ENCODE assay signal across 10 cellular contexts in the genomic region with DNA sequence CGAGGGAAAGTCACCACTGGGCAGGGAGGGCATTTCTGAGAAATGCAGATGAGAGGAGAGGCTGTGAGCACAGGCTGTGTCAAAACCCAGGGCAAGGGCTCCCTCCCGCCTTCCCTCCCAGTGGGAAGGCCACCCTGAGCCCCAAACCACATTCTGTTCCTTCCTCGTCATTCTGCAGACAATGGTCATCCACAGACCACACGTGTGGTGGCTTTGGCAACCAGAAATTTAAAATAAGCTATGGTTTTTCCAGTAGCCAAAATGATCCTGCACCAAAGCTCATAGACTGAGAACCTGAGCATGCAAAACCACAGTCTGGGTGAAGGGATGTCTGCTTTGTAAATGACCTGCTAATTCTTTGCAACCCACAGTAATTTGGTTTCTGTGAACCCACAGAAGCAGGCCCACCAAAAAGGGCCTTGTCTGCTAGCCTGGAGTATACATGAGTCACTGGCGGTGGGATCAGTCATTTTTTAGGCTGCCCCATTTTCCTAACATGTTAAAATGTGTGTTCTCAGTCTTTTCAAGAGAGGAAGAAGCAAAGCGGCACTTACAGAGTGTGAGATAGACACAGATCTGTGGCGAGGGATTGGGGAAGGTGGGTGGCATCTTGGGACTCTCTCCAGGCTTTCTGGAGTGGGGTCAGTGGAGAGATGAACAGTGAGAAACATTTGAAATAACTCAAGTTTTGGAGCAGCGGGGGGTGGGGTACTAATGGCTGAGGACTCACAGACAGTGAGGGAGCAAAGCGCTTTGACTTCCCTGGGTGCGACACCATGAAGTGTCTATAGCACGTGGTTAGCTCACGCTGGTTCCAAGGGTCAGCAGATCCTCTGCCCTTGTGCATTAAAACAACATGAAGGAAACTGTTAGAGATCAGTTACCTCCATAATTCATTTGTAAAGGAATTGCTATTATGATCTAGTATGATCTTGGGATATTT. TPM values are rescaled to one million over a fixed set of nuclear protein-coding genes. Genes with fewer than 3 reads are reported as not detected.
DNase-seq lines count a peak whose midpoint lies in the region; ATAC-seq and TF ChIP-seq lines count a peak whose summit lies in the region.
"Had no signal": no experiment of that assay in that cellular context is flagged by ENCODE, and none has a peak within 500 bp of the region (broad histone marks: within the 10 kb centered on the region; RNA-seq: fewer than 3 reads in every experiment).

No MANE protein-coding gene starts in this region.

- H2BK20ac ChIP-seq in IMR-90 (ENCODE audit: low read depth, low read length) = no peak overlapping the region

- H3K4me3 ChIP-seq in BLaER1 (no peak overlapping the region), IMR-90 (ENCODE audit: insufficient read depth, low read depth, low read length) (no peak overlapping the region), right cardiac atrium (ENCODE audit: low read length) (no peak overlapping the region)
- no peak overlapping the region for H3K4me3 ChIP-seq in effector memory CD4-positive, alpha-beta T cell (ENCODE audit: insufficient read depth, low read depth, low read length, poor library complexity, severe bottlenecking)

- no peaks in the 10 kb centered on the region for H3K27me3 Mint-ChIP-seq in activated CD4-positive, alpha-beta memory T cell treated with anti-CD3 and anti-CD28 coated beads, Interleukin-2, amount 10 ng/mL, durations not matched to agents 7 days and 5 days

- H3K56ac ChIP-seq in IMR-90 (ENCODE audit: extremely low read depth, insufficient read depth, low read length) = no peak overlapping the region

- no peak overlapping the region for H2AK5ac ChIP-seq in IMR-90 (ENCODE audit: low read depth, low read length)

- DNase-seq in IMR-90 (no peak), right cardiac atrium (no peak), hepatic stellate cell (ENCODE audit: low spot score) (no peak)
- DNase-seq in activated CD4-positive, alpha-beta memory T cell treated with anti-CD3 and anti-CD28 coated beads, Interleukin-2, amount 10 ng/mL, durations not matched to agents 7 days and 5 days = peak; percentile 66
- peak; percentile 23 to 63 (median 53) for DNase-seq in effector memory CD4-positive, alpha-beta T cell
- DNase-seq: caudate nucleus had no signal

- H4K91ac ChIP-seq in IMR-90 (ENCODE audit: insufficient read depth, low read depth, low read length) = no peak overlapping the region

- no peak overlapping the region for H2AK9ac ChIP-seq in IMR-90 (replicated peaks; ENCODE audit: low read depth, low read length, poor library complexity)

- H2AFZ ChIP-seq in IMR-90 (replicated peaks; ENCODE audit: low read length, poor library complexity) = peak overlapping the region; percentile 54

- no peaks in the 10 kb centered on the region for H4K20me1 ChIP-seq in BLaER1
- H4K20me1 ChIP-seq in IMR-90 (ENCODE audit: insufficient read depth, low read length) = no peaks in the 10 kb centered on the region

- dilution Hi-C loops in IMR-90 (cut with HindIII; ENCODE audit: low sequenced_read_pairs, unreplicated experiment) = no loop called here

- ATAC-seq in IMR-90 (ENCODE audit: low read depth) (no peak), right cardiac atrium (no peak), HG03442 (IDR thresholded peaks at IDR 0.05; ENCODE audit: unreplicated experiment) (no peak), GM18511 (IDR thresholded peaks at IDR 0.05; ENCODE audit: unreplicated experiment) (no peak)

- no peak for TF ChIP-seq CTCF in IMR-90 (conservative IDR thresholded peaks at IDR 0.05; ENCODE audit: low read depth, low read length)

- H3K9me3 ChIP-seq in BLaER1 = no peaks in the 10 kb centered on the region
- no peaks in the 10 kb centered on the region for H3K9me3 ChIP-seq in IMR-90 (ENCODE audit: control insufficient read depth, insufficient read depth, low read length)
- H3K9me3 ChIP-seq in effector memory CD4-positive, alpha-beta T cell (ENCODE audit: control insufficient read depth, low read length) = no peaks in the 10 kb centered on the region
- no peaks in the 10 kb centered on the region for H3K9me3 ChIP-seq in right cardiac atrium (ENCODE audit: control insufficient read depth, low read length)

- H3K4me2 ChIP-seq in BLaER1 (peak overlapping the region; percentile 93), IMR-90 (ENCODE audit: low read depth, low read length) (no peak overlapping the region)

- H3K27ac ChIP-seq in BLaER1 (peak overlapping the region; percentile 99), IMR-90 (ENCODE audit: insufficient read depth, low read length) (no peak overlapping the region), right cardiac atrium (ENCODE audit: low read length) (no peak overlapping the region)
- peak overlapping the region; percentile 98 for H3K27ac ChIP-seq in effector memory CD4-positive, alpha-beta T cell (ENCODE audit: insufficient read depth, low read length, poor library complexity, severe bottlenecking)

- H3K9me3 Mint-ChIP-seq in activated CD4-positive, alpha-beta memory T cell treated with anti-CD3 and anti-CD28 coated beads, Interleukin-2, amount 10 ng/mL, durations not matched to agents 7 days and 5 days = no peaks in the 10 kb centered on the region

- H3K18ac ChIP-seq in IMR-90 (ENCODE audit: low read depth, low read length) = no peak overlapping the region

- CTCF ChIA-PET in IMR-90 (lab: Yijun Ruan, JAX) = no interaction called here
- CTCF ChIA-PET in activated CD4-positive, alpha-beta memory T cell treated with anti-CD3 and anti-CD28 coated beads, Interleukin-2, amount 10 ng/mL, durations not matched to agents 7 days and 5 days (lab: Charles Lee) = interaction anchor here (0.6 to 1.8 kb wide), 8 partner anchors 12 to 349 kb away, joined by 3 to 5 read pairs (median 3); no protein-coding TSS in a partner anchor

- H3K23ac ChIP-seq in IMR-90 (ENCODE audit: low read depth, low read length) = no peak overlapping the region

- no peak for TF ChIP-seq RAD21 in IMR-90 (IDR thresholded peaks at IDR 0.05; ENCODE audit: low read length)

- H2BK15ac ChIP-seq in IMR-90 (ENCODE audit: low read depth, low read length) = no peak overlapping the region

- H3K4ac ChIP-seq in IMR-90 (ENCODE audit: low read depth, low read length) = no peak overlapping the region

- H3K79me1 ChIP-seq in IMR-90 (ENCODE audit: low read depth in 1 of 2, low read length in 2 of 2) = no peaks in the 10 kb centered on the region

- intact Hi-C loops in IMR-90 (cut with micrococcal nuclease) (no loop called here), right cardiac atrium (cut with DNase I) (no loop called here)

- no peak overlapping the region for H4K8ac ChIP-seq in IMR-90 (ENCODE audit: low read depth in 2 of 2, low read length in 2 of 2)

- no peak overlapping the region for H2BK120ac ChIP-seq in IMR-90 (ENCODE audit: low read depth, low read length)

- H3K36me3 Mint-ChIP-seq in activated CD4-positive, alpha-beta memory T cell treated with anti-CD3 and anti-CD28 coated beads, Interleukin-2, amount 10 ng/mL, durations not matched to agents 7 days and 5 days (ENCODE audit: low read depth) = peaks cover 26% of the 10 kb centered on the region

- H3K14ac ChIP-seq in IMR-90 (replicated peaks; ENCODE audit: low read depth, low read length) = no peak overlapping the region

- in situ Hi-C loops in IMR-90 (cut with MboI; ENCODE audit: low sequenced_read_pairs) = no loop called here

- WGBS in IMR-90 (ENCODE audit: extremely low coverage in 2 of 2, insufficient read length in 1 of 2), 2 experiments = no CpG with 5 or more reads among the region's 12 CpGs
- 65% methylated on average over 12 of the region's 12 CpGs for WGBS in right cardiac atrium

- H3K4me3 Mint-ChIP-seq in activated CD4-positive, alpha-beta memory T cell treated with anti-CD3 and anti-CD28 coated beads, Interleukin-2, amount 10 ng/mL, durations not matched to agents 7 days and 5 days = no peak overlapping the region

- TF ChIP-seq POLR2A in IMR-90 (IDR thresholded peaks at IDR 0.05; ENCODE audit: low read depth, low read length) = no peak

- H3K36me3 ChIP-seq in BLaER1 = no peaks in the 10 kb centered on the region
- no peaks in the 10 kb centered on the region for H3K36me3 ChIP-seq in IMR-90 (ENCODE audit: control insufficient read depth, insufficient read depth, low read length)
- peaks cover 16% of the 10 kb centered on the region for H3K36me3 ChIP-seq in effector memory CD4-positive, alpha-beta T cell (ENCODE audit: control insufficient read depth, insufficient read depth, low read length)

- BruUV-seq in IMR-90 (replicated peaks; lab: Mats Ljungman, UMichigan) = no TSS peak

- peaks cover 68% of the 10 kb centered on the region for H3K4me1 Mint-ChIP-seq in activated CD4-positive, alpha-beta memory T cell treated with anti-CD3 and anti-CD28 coated beads, Interleukin-2, amount 10 ng/mL, durations not matched to agents 7 days and 5 days

- H3K27ac Mint-ChIP-seq in activated CD4-positive, alpha-beta memory T cell treated with anti-CD3 and anti-CD28 coated beads, Interleukin-2, amount 10 ng/mL, durations not matched to agents 7 days and 5 days = peak overlapping the region; percentile 69

- no peaks in the 10 kb centered on the region for H3K27me3 ChIP-seq in BLaER1
- H3K27me3 ChIP-seq in IMR-90 (ENCODE audit: control insufficient read depth, insufficient read depth, low read length) = peaks cover 24% of the 10 kb centered on the region
- H3K27me3 ChIP-seq in effector memory CD4-positive, alpha-beta T cell (replicated peaks; ENCODE audit: control insufficient read depth, insufficient read depth, low read length, poor library complexity, severe bottlenecking) = no peaks in the 10 kb centered on the region
- no peaks in the 10 kb centered on the region for H3K27me3 ChIP-seq in right cardiac atrium (ENCODE audit: control insufficient read depth, insufficient read depth)

- H3K4me1 ChIP-seq in BLaER1 = peaks cover 66% of the 10 kb centered on the region
- peaks cover 4% of the 10 kb centered on the region for H3K4me1 ChIP-seq in IMR-90 (ENCODE audit: control insufficient read depth, insufficient read depth, low read length)
- H3K4me1 ChIP-seq in effector memory CD4-positive, alpha-beta T cell (ENCODE audit: control insufficient read depth, insufficient read depth, low read length, poor library complexity, severe bottlenecking) = peaks cover 45% of the 10 kb centered on the region
- no peaks in the 10 kb centered on the region for H3K4me1 ChIP-seq in right cardiac atrium (ENCODE audit: control insufficient read depth, insufficient read depth, low read length)

- H3K9me1 ChIP-seq in IMR-90 (ENCODE audit: insufficient read depth, low read length) = no peaks in the 10 kb centered on the region; the same call in 1 of the 2 replicates

- no peak overlapping the region for H4K5ac ChIP-seq in IMR-90 (ENCODE audit: low read depth, low read length)

- H3K9ac ChIP-seq in BLaER1 = peak overlapping the region; percentile 38; the same call in 1 of the 2 replicates
- no peak overlapping the region for H3K9ac ChIP-seq in IMR-90 (ENCODE audit: low read depth, low read length)

- H2BK5ac ChIP-seq in IMR-90 (ENCODE audit: low read depth, low read length, poor library complexity, severe bottlenecking) = no peak overlapping the region

- POLR2A ChIA-PET in IMR-90 (lab: Charles Lee; ENCODE audit: unreplicated experiment) = no interaction called here
- POLR2A ChIA-PET in activated CD4-positive, alpha-beta memory T cell treated with anti-CD3 and anti-CD28 coated beads, Interleukin-2, amount 10 ng/mL, durations not matched to agents 7 days and 5 days (lab: Charles Lee) = interaction anchor here (0.6 to 6.2 kb wide), 14 partner anchors 12 to 136 kb away, joined by 3 to 57 read pairs (median 4); partner anchors contain the start of gene MIEN1

RNA-seq across cellular contexts. Expression of gene GRB7, which starts 20.5 kb away (rescaled TPM):
- total RNA-seq in IMR-90 (2012; rRNA removed) (under 0.01 and 0.18 TPM in 2 replicates), right cardiac atrium (1 to 10 TPM in 3 of 4 donors, under 1 TPM in 1; 0.39 to 2.7 (median 1.6) TPM)
- polyA plus RNA-seq in IMR-90 (2012; rRNA removed) (0.14 and 0.36 TPM in 2 replicates), right cardiac atrium (0.70 TPM)
- polyA plus RNA-seq in IMR-90 (2012; cell fraction: cytosol; rRNA removed) = 0.12 and 0.26 TPM in 2 replicates
- 0.57 and 1.1 TPM in 2 replicates for polyA plus RNA-seq in IMR-90 (2012; cell fraction: nucleus; rRNA removed; ENCODE audit: low replicate concordance)
- under 1 TPM; 0.30 to 0.40 TPM for total RNA-seq in activated CD4-positive, alpha-beta memory T cell treated with anti-CD3 and anti-CD28 coated beads, Interleukin-2, amount 10 ng/mL, durations not matched to agents 7 days and 5 days
- total RNA-seq: RPMI7951 had no signal

RNA-seq across cellular contexts. Expression of gene MIEN1, which starts 27.9 kb away (rescaled TPM):
- total RNA-seq in IMR-90 (2012; rRNA removed) (20.3 and 22.2 TPM in 2 replicates), right cardiac atrium (10 to 100 TPM; 53.6 to 67.8 (median 61.8) TPM)
- polyA plus RNA-seq in IMR-90 (2012; rRNA removed) (75.6 and 82.4 TPM in 2 replicates), right cardiac atrium (152 TPM)
- polyA plus RNA-seq in IMR-90 (2012; cell fraction: cytosol; rRNA removed) = 81.7 and 149 TPM in 2 replicates
- polyA plus RNA-seq in IMR-90 (2012; cell fraction: nucleus; rRNA removed; ENCODE audit: low replicate concordance) = 24.0 and 30.9 TPM in 2 replicates
- 10 to 100 TPM; 40.1 to 45.1 TPM for total RNA-seq in activated CD4-positive, alpha-beta memory T cell treated with anti-CD3 and anti-CD28 coated beads, Interleukin-2, amount 10 ng/mL, durations not matched to agents 7 days and 5 days

RNA-seq across cellular contexts. Expression of gene ERBB2, which starts 58.3 kb away (rescaled TPM):
- 26.1 and 28.7 TPM in 2 replicates for total RNA-seq in IMR-90 (2012; rRNA removed)
- 33.3 and 34.6 TPM in 2 replicates for polyA plus RNA-seq in IMR-90 (2012; rRNA removed)
- 26.4 and 33.2 TPM in 2 replicates for polyA plus RNA-seq in IMR-90 (2012; cell fraction: cytosol; rRNA removed)
- 34.2 and 69.9 TPM in 2 replicates for polyA plus RNA-seq in IMR-90 (2012; cell fraction: nucleus; rRNA removed; ENCODE audit: low replicate concordance)
- total RNA-seq in activated CD4-positive, alpha-beta memory T cell treated with anti-CD3 and anti-CD28 coated beads, Interleukin-2, amount 10 ng/mL, durations not matched to agents 7 days and 5 days = 1 to 10 TPM; 5.1 to 6.0 TPM
- total RNA-seq in right cardiac atrium = 100 to 1,000 TPM in 3 of 4 donors, 10 to 100 TPM in 1; 99.2 to 178 (median 114) TPM
- polyA plus RNA-seq in right cardiac atrium = 56.4 TPM

Comparison
In these comparisons a context has a peak if more than half of its experiments do, and no peak if none do; other contexts are left out.
1. H3K27ac ChIP-seq: peak in BLaER1 (single experiment) and effector memory CD4-positive, alpha-beta T cell (single experiment); none in IMR-90 (single experiment) and right cardiac atrium (single experiment).
2. DNase-seq: peak in activated CD4-positive, alpha-beta memory T cell treated with anti-CD3 and anti-CD28 coated beads, Interleukin-2, amount 10 ng/mL, durations not matched to agents 7 days and 5 days (single experiment) and effector memory CD4-positive, alpha-beta T cell (3 of 3); none in IMR-90 (single experiment), right cardiac atrium (0 of 3) and hepatic stellate cell (single experiment).